19 cellular contexts compared by ENCODE assay signal in the genomic region with DNA sequence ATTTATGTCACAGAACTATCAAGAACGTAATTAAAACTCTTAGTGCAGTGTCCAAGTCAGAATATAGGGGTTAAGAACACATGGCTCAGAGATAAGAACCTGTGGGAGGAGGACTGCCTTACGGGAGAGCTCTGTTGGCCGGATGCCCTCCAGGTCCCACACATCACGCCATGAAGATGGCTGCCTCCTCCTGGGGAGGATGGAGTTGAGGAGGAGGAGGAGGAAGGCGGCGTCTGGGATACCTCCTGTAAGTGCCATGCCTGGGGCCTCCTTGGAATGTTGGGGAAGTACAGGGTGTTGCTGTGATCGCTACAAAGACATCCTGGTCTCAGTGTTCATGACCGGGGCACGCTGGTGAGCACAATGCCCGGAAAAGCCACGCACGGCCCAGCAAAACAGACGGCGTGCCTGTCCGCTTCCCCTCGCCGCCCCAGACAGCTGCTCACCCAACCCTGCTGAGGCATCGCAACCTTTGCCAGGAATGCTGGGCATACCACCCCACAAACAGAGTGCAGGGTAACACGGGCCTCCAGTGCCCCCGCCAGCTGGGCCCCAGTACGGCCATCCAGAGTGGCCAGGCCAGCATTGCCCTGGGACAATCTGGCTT. TPM values are rescaled to one million over a fixed set of nuclear protein-coding genes. Genes with fewer than 3 reads are reported as not detected.
DNase-seq lines count a peak whose midpoint lies in the region; ATAC-seq, FAIRE-seq and TF ChIP-seq lines count a peak whose summit lies in the region.
"Had no signal": no experiment of that assay in that cellular context is flagged by ENCODE, and none has a peak within 500 bp of the region (broad histone marks: within the 10 kb centered on the region; RNA-seq: fewer than 3 reads in every experiment).

No MANE protein-coding gene starts in this region.

- H2AFZ ChIP-seq in endothelial cell of umbilical vein (ENCODE audit: low read depth, low read length) = no peak overlapping the region

- BruUV-seq in endothelial cell of umbilical vein (replicated peaks; lab: Mats Ljungman, UMichigan) = no TSS peak

- TF ChIP-seq CTCF in endothelial cell of umbilical vein (IDR thresholded peaks at IDR 0.05; ENCODE audit: extremely low read depth in 1 of 2, insufficient read depth in 1 of 2, low read depth in 1 of 2, low read length in 2 of 2) = peak; percentile 58 to 65
- TF ChIP-seq CTCF in sigmoid colon (IDR thresholded peaks at IDR 0.05) = no peak

- H3K4me3 ChIP-seq in endothelial cell of umbilical vein (replicated peaks in 1 of 3; ENCODE audit: insufficient read depth in 1 of 3, low read depth in 1 of 3, low read length in 3 of 3) (no peak overlapping the region), sigmoid colon (no peak overlapping the region)
- H3K4me3 ChIP-seq: BLaER1 treated with 17β-estradiol and CSF1 and Interleukin-3, amounts not matched to agents 10 nM and 100 nM; colonic mucosa had no signal

- no peaks in the 10 kb centered on the region for H3K36me3 ChIP-seq in endothelial cell of umbilical vein (ENCODE audit: control insufficient read depth in 2 of 2, extremely low read depth in 1 of 2, insufficient read depth in 2 of 2, low read length in 2 of 2)
- H3K36me3 ChIP-seq in sigmoid colon = no peaks in the 10 kb centered on the region
- H3K36me3 ChIP-seq: BLaER1 treated with 17β-estradiol and CSF1 and Interleukin-3, amounts not matched to agents 10 nM and 100 nM; colonic mucosa had no signal

- peak; percentile 98 for FAIRE-seq in endothelial cell of umbilical vein (lab: Jason Lieb, UNC)
- FAIRE-seq: astrocyte, keratinocyte had no signal

- 89 to 90% methylated on average over 21 of the region's 21 CpGs for WGBS in sigmoid colon, 2 donors

- POLR2A ChIA-PET in endothelial cell of umbilical vein (lab: Charles Lee) = interaction anchor here (0.6 to 2.9 kb wide), 16 partner anchors 8 to 107 kb away, joined by 3 to 24 read pairs (median 5); partner anchors contain the start of gene VWF

- H3K27me3 ChIP-seq in endothelial cell of umbilical vein (ENCODE audit: control insufficient read depth in 2 of 2, insufficient read depth in 2 of 2, low read length in 2 of 2) (no peaks in the 10 kb centered on the region), sigmoid colon (no peaks in the 10 kb centered on the region)
- H3K27me3 ChIP-seq: BLaER1 treated with 17β-estradiol and CSF1 and Interleukin-3, amounts not matched to agents 10 nM and 100 nM; colonic mucosa had no signal

- CTCF ChIA-PET in endothelial cell of umbilical vein (lab: Charles Lee) = interaction anchor here (0.5 to 5.8 kb wide), 17 partner anchors 10 to 133 kb away, joined by 3 to 43 read pairs (median 5); partner anchors contain the start of gene VWF

- dilution Hi-C loops in endothelial cell of umbilical vein (cut with MboI; ENCODE audit: extremely low pct_ligation_motif_present, low sequenced_read_pairs) = no loop called here

- H3K9me3 ChIP-seq in endothelial cell of umbilical vein (replicated peaks; ENCODE audit: control insufficient read depth, insufficient read depth, low read length) (no peaks in the 10 kb centered on the region), sigmoid colon (no peaks in the 10 kb centered on the region)
- H3K9me3 ChIP-seq: colonic mucosa had no signal

- H3K9me1 ChIP-seq in endothelial cell of umbilical vein (replicated peaks; ENCODE audit: control insufficient read depth, extremely low read depth, insufficient read depth, low read length) = no peaks in the 10 kb centered on the region

- peaks cover 10% of the 10 kb centered on the region for H3K79me2 ChIP-seq in endothelial cell of umbilical vein (ENCODE audit: control insufficient read depth, insufficient read depth, low read length)

- peak overlapping the region; percentile 82 for H3K9ac ChIP-seq in endothelial cell of umbilical vein (replicated peaks; ENCODE audit: extremely low read depth, insufficient read depth, low read length)
- H3K9ac ChIP-seq: BLaER1 treated with 17β-estradiol and CSF1 and Interleukin-3, amounts not matched to agents 10 nM and 100 nM had no signal

- no peaks in the 10 kb centered on the region for H4K20me1 ChIP-seq in endothelial cell of umbilical vein (replicated peaks; ENCODE audit: control insufficient read depth, extremely low read depth, insufficient read depth, low read length)
- H4K20me1 ChIP-seq: BLaER1 treated with 17β-estradiol and CSF1 and Interleukin-3, amounts not matched to agents 10 nM and 100 nM had no signal

- TF ChIP-seq EP300 in sigmoid colon (IDR thresholded peaks at IDR 0.05) = peak in 1 of 4 donors; percentile 62

- DNase-seq in endothelial cell of umbilical vein (ENCODE audit: low read depth, low spot score) (peak; percentile 99), left lobe of liver (ENCODE audit: low spot score) (no peak), sigmoid colon (peak; percentile 69), NCI-H187 treated with DMSO at 0.1 percent for 48 hours (lab: John Stamatoyannopoulos, UW) (no peak), COLO668 (lab: John Stamatoyannopoulos, UW; ENCODE audit: unreplicated experiment) (no peak), LoVo (ENCODE audit: low spot score) (no peak)
- DNase-seq: activated B cell treated with CpG ODN at 0.5 μM for 24 hours; activated effector memory CD4-positive, alpha-beta T cell treated with Interleukin-2 at 50 U/mL for 16 hours; colonic mucosa; DMS 273 treated with DMSO at 0.1 percent for 48 hours; Karpas-422; naive B cell; NCI-H1417; NCI-H345; stimulated activated CD4-positive, alpha-beta T cell treated with anti-CD3 and anti-CD28 coated beads, Interleukin-1b, Interleukin-23, amount 100 ng/mL, for 48 hours had no signal

- H3K4me1 ChIP-seq in endothelial cell of umbilical vein (ENCODE audit: control insufficient read depth, extremely low read depth, insufficient read depth, low read length) (peaks cover 56% of the 10 kb centered on the region), sigmoid colon (peaks cover 0 to 18% (median 13%) of the 10 kb centered on the region in 4 donors)
- H3K4me1 ChIP-seq: colonic mucosa had no signal

- intact Hi-C loops in endothelial cell of umbilical vein (cut with micrococcal nuclease) = loop anchor here (1.0 kb wide), 9 partner anchors 9 to 108 kb away; partner anchors contain the start of gene VWF
- intact Hi-C loops in sigmoid colon (cut with DNase I) = no loop called here

- H3K4me2 ChIP-seq in endothelial cell of umbilical vein (ENCODE audit: insufficient read depth, low read length) = no peak overlapping the region

- ATAC-seq in left lobe of liver = peak; percentile 56
- no peak for ATAC-seq in HG03378 (IDR thresholded peaks at IDR 0.05; ENCODE audit: unreplicated experiment)

- peak; percentile 96 for TF ChIP-seq POLR2A in endothelial cell of umbilical vein (IDR thresholded peaks at IDR 0.05; ENCODE audit: low read depth, low read length)
- no peak for TF ChIP-seq POLR2A in sigmoid colon (IDR thresholded peaks at IDR 0.05)

- peak overlapping the region; percentile 100 for H3K27ac ChIP-seq in endothelial cell of umbilical vein (ENCODE audit: insufficient read depth, low read depth, low read length)
- H3K27ac ChIP-seq in sigmoid colon = peak overlapping the region in 2 of 4 donors; percentile 18 to 58
- H3K27ac ChIP-seq: colonic mucosa had no signal

TF ChIP-seq in endothelial cell of umbilical vein, 7 proteins besides CTCF, POLR2A, EP300 and RAD21:
- TF ChIP-seq POLR2AphosphoS5 (IDR thresholded peaks at IDR 0.05; ENCODE audit: insufficient read depth, low read depth, low read length) (peak; percentile 100), MAX (IDR thresholded peaks at IDR 0.05; ENCODE audit: insufficient read depth, insufficient read length) (peak; percentile 79), GATA2 (IDR thresholded peaks at IDR 0.05; ENCODE audit: insufficient read depth, insufficient read length, low read depth, low read length) (peak; percentile 82), JUN (IDR thresholded peaks at IDR 0.05; ENCODE audit: borderline replicate concordance, insufficient read depth, insufficient read length, low read depth) (peak; percentile 71), MYC (IDR thresholded peaks at IDR 0.05; ENCODE audit: low read depth, low read length) (peak; percentile 45), EZH2 (IDR thresholded peaks at IDR 0.05; ENCODE audit: borderline replicate concordance, low read depth, low read length, severe bottlenecking) (no peak), FOS (IDR thresholded peaks at IDR 0.05; ENCODE audit: borderline replicate concordance, insufficient read depth, low read length) (peak; percentile 92)

RNA-seq across cellular contexts. Expression of gene CD9, which starts 28.7 kb away (rescaled TPM):
- total RNA-seq in endothelial cell of umbilical vein = 379 and 504 TPM in 2 replicates
- polyA plus RNA-seq in endothelial cell of umbilical vein = 943 and 1,225 TPM in 2 replicates
- 972 and 1,213 TPM in 2 replicates for polyA plus RNA-seq in endothelial cell of umbilical vein (2011; cell fraction: cytosol; rRNA removed)
- polyA plus RNA-seq in endothelial cell of umbilical vein (2011; cell fraction: nucleus; rRNA removed) = 481 and 655 TPM in 2 replicates
- 1,387 and 1,527 TPM in 2 replicates for polyA plus RNA-seq in endothelial cell of umbilical vein (2012)
- polyA minus RNA-seq in endothelial cell of umbilical vein = 848 and 909 TPM in 2 replicates
- 79.2 TPM for polyA minus RNA-seq in endothelial cell of umbilical vein (2011; cell fraction: cytosol; rRNA and poly(A)+ RNA removed)
- polyA minus RNA-seq in endothelial cell of umbilical vein (2011; cell fraction: nucleus; rRNA and poly(A)+ RNA removed) = 148 and 194 TPM in 2 replicates
- total RNA-seq in left lobe of liver = 21.2 TPM
- total RNA-seq in sigmoid colon = 100 to 1,000 TPM; 240 to 453 (median 303) TPM
- 100 to 1,000 TPM; 180 to 548 (median 335) TPM for polyA plus RNA-seq in sigmoid colon

RNA-seq across cellular contexts. Expression of gene VWF, which starts 47.0 kb away (rescaled TPM):
- total RNA-seq in endothelial cell of umbilical vein (1,882 and 2,328 TPM in 2 replicates), left lobe of liver (6.4 TPM), sigmoid colon (10 to 100 TPM; 36.7 to 98.0 (median 55.5) TPM)
- polyA plus RNA-seq in endothelial cell of umbilical vein (1,041 and 1,132 TPM in 2 replicates), sigmoid colon (10 to 100 TPM in 1 of 3 donors, 1 to 10 TPM in 1, under 1 TPM in 1; 0.60 to 42.2 (median 1.2) TPM)
- polyA plus RNA-seq in endothelial cell of umbilical vein (2011; cell fraction: cytosol; rRNA removed) = 1,164 and 1,406 TPM in 2 replicates
- 1,241 and 1,484 TPM in 2 replicates for polyA plus RNA-seq in endothelial cell of umbilical vein (2011; cell fraction: nucleus; rRNA removed)
- 546 and 824 TPM in 2 replicates for polyA plus RNA-seq in endothelial cell of umbilical vein (2012)
- polyA minus RNA-seq in endothelial cell of umbilical vein = 2,231 and 2,679 TPM in 2 replicates
- not detected for polyA minus RNA-seq in endothelial cell of umbilical vein (2011; cell fraction: cytosol; rRNA and poly(A)+ RNA removed)
- polyA minus RNA-seq in endothelial cell of umbilical vein (2011; cell fraction: nucleus; rRNA and poly(A)+ RNA removed) = 1,538 and 1,756 TPM in 2 replicates
- total RNA-seq: activated B cell treated with CpG ODN at 0.5 μM for 24 hours had no signal

Comparison
In these comparisons a context has a peak if more than half of its experiments do, and no peak if none do; other contexts are left out.
1. DNase-seq: peak in endothelial cell of umbilical vein (single experiment) and sigmoid colon (single experiment); none in left lobe of liver (single experiment), NCI-H187 treated with DMSO at 0.1 percent for 48 hours (single experiment), COLO668 (single experiment) and LoVo (single experiment).
2. CTCF ChIP-seq: peak in endothelial cell of umbilical vein (2 of 2); none in sigmoid colon (0 of 4).
3. RNA of gene CD9, which starts 28.7 kb away (total RNA-seq): 379 to 504 TPM in endothelial cell of umbilical vein and 240 to 453 TPM in sigmoid colon; 21.2 TPM in left lobe of liver (single experiment); every median in the first group is over 10 times any median in the second.
4. RNA of gene VWF, which starts 47.0 kb away (total RNA-seq): 1,882 to 2,328 TPM in endothelial cell of umbilical vein; 36.7 to 98.0 TPM in sigmoid colon and 6.4 TPM in left lobe of liver (single experiment); every median in the first group is over 10 times any median in the second.